Comparison of ENCODE assay signal across 7 cellular contexts in genomic region chr11:75445315-75445953, GRCh38. TPM values are rescaled to one million over a fixed set of nuclear protein-coding genes. Genes with fewer than 3 reads are reported as not detected.
A peak's percentile ranks its signal among the peaks of the same experiment; 100 is the strongest.
DNase-seq lines count a peak whose midpoint lies in the region; ATAC-seq and TF ChIP-seq lines count a peak whose summit lies in the region.

No MANE protein-coding gene starts in this region.

- H3K27me3 ChIP-seq in GM06990 (replicated peaks; ENCODE audit: control insufficient read depth, insufficient read depth, low read length) = no peaks in the 10 kb centered on the region

- peak; percentile 94 for TF ChIP-seq CTCF in GM06990 (IDR thresholded peaks at IDR 0.05; ENCODE audit: insufficient read depth, low read length, poor library complexity, severe bottlenecking)
- peak; percentile 92 for TF ChIP-seq CTCF in astrocyte of the cerebellum (IDR thresholded peaks at IDR 0.05; ENCODE audit: low read depth, low read length, missing control alignments)

- no peak overlapping the region for H3K4me3 ChIP-seq in GM06990 (replicated peaks; ENCODE audit: low read depth, low read length)
- no peak overlapping the region for H3K4me3 ChIP-seq in astrocyte of the cerebellum (ENCODE audit: low read depth, low read length)

- DNase-seq in GM06990 (ENCODE audit: extremely low read depth, insufficient read length) = peak; percentile 27
- peak; percentile 87 for DNase-seq in HT-29 (ENCODE audit: low spot score)
- peak; percentile 34 for DNase-seq in T-helper 22 cell (ENCODE audit: low read depth)
- peak; percentile 11 for DNase-seq in astrocyte of the cerebellum (ENCODE audit: low read depth)
- DNase-seq in hypothalamus (lab: John Stamatoyannopoulos, UW) = peak in 41 of 51 donors; percentile 7 to 78 (median 44)
- DNase-seq in stimulated activated CD4-positive, alpha-beta T cell treated with anti-CD3 and anti-CD28 coated beads, Interleukin-15, amount 100 ng/mL, for 1 hour (ENCODE audit: low read depth in 1 of 2, low spot score in 1 of 2) = peak; percentile 48 to 68

- in situ Hi-C loops in astrocyte of the cerebellum (cut with HindIII; ENCODE audit: low sequenced_read_pairs) = no loop called here

- no peaks in the 10 kb centered on the region for H3K36me3 ChIP-seq in GM06990 (ENCODE audit: control insufficient read depth, insufficient read depth, low read length)

- no peak for ATAC-seq in HG03378 (IDR thresholded peaks at IDR 0.05; ENCODE audit: unreplicated experiment)

RNA-seq across cellular contexts. Expression of gene KLHL35, which starts 12.4 kb away (rescaled TPM):
- 20.5 and 23.5 TPM in 2 replicates for total RNA-seq in HT-29 (2014; rRNA removed; shearing (Covaris generic))

RNA-seq across cellular contexts. Expression of gene RPS3, which starts 46.1 kb away (rescaled TPM):
- 2,617 and 2,815 TPM in 2 replicates for total RNA-seq in HT-29 (2014; rRNA removed; shearing (Covaris generic))

Comparison
In these comparisons a context has a peak if more than half of its experiments do, and no peak if none do; other contexts are left out.
1. DNase-seq: peak in every context shown above with its lines; median percentile 87 in HT-29; 58 in stimulated activated CD4-positive, alpha-beta T cell treated with anti-CD3 and anti-CD28 coated beads, Interleukin-15, amount 100 ng/mL, for 1 hour; 44 in hypothalamus; 34 in T-helper 22 cell; 27 in GM06990; 11 in astrocyte of the cerebellum.